16 cellular contexts compared by ENCODE assay signal in the genomic region with DNA sequence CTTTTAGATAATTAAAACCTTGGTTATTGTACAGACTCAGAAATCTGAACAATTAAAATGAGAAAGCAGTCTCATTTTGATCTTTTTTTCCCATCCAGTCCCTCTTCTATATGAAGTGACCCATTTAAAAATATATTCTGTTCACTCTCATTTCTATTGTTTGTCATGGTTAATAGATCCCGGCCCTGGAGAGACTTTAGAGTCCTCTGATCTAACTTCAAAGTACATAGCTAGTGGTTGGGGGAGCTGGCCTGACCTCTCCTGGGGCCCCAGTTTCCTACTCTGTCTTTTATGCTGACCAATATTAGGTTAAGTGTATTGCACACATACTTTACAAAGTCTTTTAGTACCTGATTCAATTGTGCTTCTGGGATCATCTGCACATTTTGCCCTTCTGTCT. TPM values are rescaled to one million over a fixed set of nuclear protein-coding genes. Genes with fewer than 3 reads are reported as not detected.
DNase-seq lines count a peak whose midpoint lies in the region; TF ChIP-seq lines count a peak whose summit lies in the region.
"Had no signal": no experiment of that assay in that cellular context is flagged by ENCODE, and none has a peak within 500 bp of the region (broad histone marks: within the 10 kb centered on the region; RNA-seq: fewer than 3 reads in every experiment).

No MANE protein-coding gene starts in this region.

- H3K27ac ChIP-seq in BLaER1 (no peak overlapping the region), tibial artery (peak overlapping the region; percentile 28 to 32), hepatocyte (no peak overlapping the region)
- H3K27ac ChIP-seq: BLaER1 treated with 17β-estradiol and CSF1 and Interleukin-3, amounts not matched to agents 10 nM and 100 nM; C4-2B had no signal

- H3K27me3 ChIP-seq in BLaER1: no peaks in the 10 kb centered on the region
- H3K27me3 ChIP-seq in tibial artery: no peaks in the 10 kb centered on the region
- H3K27me3 ChIP-seq in hepatocyte: no peaks in the 10 kb centered on the region
- H3K27me3 ChIP-seq: BE2C; BLaER1 treated with 17β-estradiol and CSF1 and Interleukin-3, amounts not matched to agents 10 nM and 100 nM had no signal

- no peaks in the 10 kb centered on the region for H3K9me2 ChIP-seq in hepatocyte (replicated peaks; ENCODE audit: insufficient read depth)

- H3K4me3 Mint-ChIP-seq in nephron progenitor cell: no peak overlapping the region
- H3K4me3 Mint-ChIP-seq: CD4-positive, alpha-beta T cell; CD8-positive, alpha-beta T cell had no signal

- H3K9me3 ChIP-seq in BLaER1 (no peaks in the 10 kb centered on the region), tibial artery (no peaks in the 10 kb centered on the region), hepatocyte (ENCODE audit: low read depth) (no peaks in the 10 kb centered on the region)
- H3K9me3 ChIP-seq: BE2C; BLaER1 treated with 17β-estradiol and CSF1 and Interleukin-3, amounts not matched to agents 10 nM and 100 nM; Caco-2 had no signal

- peaks cover 11% of the 10 kb centered on the region for H3K79me2 ChIP-seq in hepatocyte

- H3K36me3 Mint-ChIP-seq in nephron progenitor cell (ENCODE audit: low read depth): peaks cover 15% of the 10 kb centered on the region

- no peaks in the 10 kb centered on the region for H3K27me3 Mint-ChIP-seq in nephron progenitor cell (ENCODE audit: low read depth, poor library complexity)
- H3K27me3 Mint-ChIP-seq: CD4-positive, alpha-beta T cell had no signal

- peaks cover 4% of the 10 kb centered on the region; the same call in 1 of the 2 replicates for H3K4me1 ChIP-seq in BLaER1
- peaks cover 0 to 4% (median 0%) of the 10 kb centered on the region in 4 donors for H3K4me1 ChIP-seq in tibial artery
- H3K4me1 ChIP-seq in hepatocyte (ENCODE audit: insufficient read depth): no peaks in the 10 kb centered on the region
- H3K4me1 ChIP-seq: BE2C had no signal

- DNase-seq in nephron progenitor cell: no peak
- DNase-seq in tibial artery: no peak
- DNase-seq in hepatocyte (ENCODE audit: low spot score): no peak
- no peak for DNase-seq in activated CD4-positive, alpha-beta T cell treated with anti-CD3 and anti-CD28 coated beads, Interleukin-2, amount 50 U/mL, for 1 hour
- DNase-seq: 8988T; ACHN; BE2C; Caco-2; Calu3; CD4-positive, alpha-beta T cell; CD8-positive, alpha-beta T cell; DMS79 treated with DMSO at 0.1 percent for 48 hours; GF-D8 had no signal

- intact Hi-C loops in tibial artery (cut with DNase I; ENCODE audit: low total_unique reads): no loop called here

- H3K4me1 Mint-ChIP-seq in nephron progenitor cell: no peaks in the 10 kb centered on the region

- H4K20me1 ChIP-seq in BLaER1 (peaks cover 9% of the 10 kb centered on the region; the same call in 1 of the 2 replicates), hepatocyte (ENCODE audit: insufficient read depth, poor library complexity, severe bottlenecking) (no peaks in the 10 kb centered on the region)

- no peak overlapping the region for H3K4me3 ChIP-seq in BLaER1
- no peak overlapping the region for H3K4me3 ChIP-seq in tibial artery
- no peak overlapping the region for H3K4me3 ChIP-seq in hepatocyte
- H3K4me3 ChIP-seq: BLaER1 treated with 17β-estradiol and CSF1 and Interleukin-3, amounts not matched to agents 10 nM and 100 nM had no signal

- H3K4me2 ChIP-seq in BLaER1: 0 out of 2 replicates have a peak overlapping the region, but pooled peaks have one; percentile 2
- H3K4me2 ChIP-seq in hepatocyte: no peak overlapping the region
- H3K4me2 ChIP-seq: BLaER1 treated with 17β-estradiol and CSF1 and Interleukin-3, amounts not matched to agents 10 nM and 100 nM had no signal

- peak overlapping the region; percentile 29 for H3K27ac Mint-ChIP-seq in nephron progenitor cell
- H3K27ac Mint-ChIP-seq: CD4-positive, alpha-beta T cell; CD8-positive, alpha-beta T cell had no signal

- no peak overlapping the region for H2AFZ ChIP-seq in hepatocyte

- TF ChIP-seq CTCF in nephron progenitor cell (IDR thresholded peaks at IDR 0.05) (no peak), tibial artery (IDR thresholded peaks at IDR 0.05) (no peak), hepatocyte (IDR thresholded peaks at IDR 0.05; ENCODE audit: poor library complexity) (no peak)

- H3K36me3 ChIP-seq in BLaER1 (peaks cover 35% of the 10 kb centered on the region), tibial artery (peaks cover 0 to 17% (median 11%) of the 10 kb centered on the region in 3 donors), hepatocyte (replicated peaks; ENCODE audit: insufficient read depth, low read depth) (no peaks in the 10 kb centered on the region)

- H3K9ac ChIP-seq in BLaER1: no peak overlapping the region
- H3K9ac ChIP-seq: BLaER1 treated with 17β-estradiol and CSF1 and Interleukin-3, amounts not matched to agents 10 nM and 100 nM had no signal

- WGBS in hepatocyte (ENCODE audit: low lambda C conversion rate, missing lambda C conversion rate): 70% methylated on average over 1 of the region's 1 CpG

- H3K9me3 Mint-ChIP-seq in nephron progenitor cell: no peaks in the 10 kb centered on the region
- H3K9me3 Mint-ChIP-seq: CD4-positive, alpha-beta T cell; CD8-positive, alpha-beta T cell had no signal

RNA-seq across cellular contexts. Expression of a gene that starts 13.5 kb away (rescaled TPM):
- 25.9 and 28.5 TPM in 2 replicates for total RNA-seq in hepatocyte
- polyA plus RNA-seq in hepatocyte: 34.9 and 59.1 TPM in 2 replicates

RNA-seq across cellular contexts. Expression of a gene that starts 40.3 kb away (rescaled TPM):
- 99.5 and 103 TPM in 2 replicates for total RNA-seq in hepatocyte
- polyA plus RNA-seq in hepatocyte: 83.8 and 85.8 TPM in 2 replicates

Comparison
In these comparisons a context has a peak if more than half of its experiments do, and no peak if none do; other contexts are left out.
1. H3K27ac ChIP-seq: peak in tibial artery (2 of 2); none in BLaER1 (single experiment) and hepatocyte (single experiment).